28 cellular contexts compared by ENCODE assay signal in genomic region chr7:116153050-116153449, GRCh38. TPM values are rescaled to one million over a fixed set of nuclear protein-coding genes. Genes with fewer than 3 reads are reported as not detected.
A peak's percentile ranks its signal among the peaks of the same experiment; 100 is the strongest.
DNase-seq lines count a peak whose midpoint lies in the region; ATAC-seq and TF ChIP-seq lines count a peak whose summit lies in the region.
"Had no signal": no experiment of that assay in that cellular context is flagged by ENCODE, and none has a peak within 500 bp of the region (broad histone marks: within the 10 kb centered on the region; RNA-seq: fewer than 3 reads in every experiment).

No MANE protein-coding gene starts in this region.

- H3K4me1 ChIP-seq in smooth muscle cell (ENCODE audit: low read depth) (no peaks in the 10 kb centered on the region), hepatocyte (ENCODE audit: insufficient read depth) (no peaks in the 10 kb centered on the region)
- H3K4me1 ChIP-seq: Caco-2, lower lobe of right lung, psoas muscle, tibial artery, vagina had no signal

- H3K79me2 ChIP-seq in smooth muscle cell (ENCODE audit: low read depth): no peaks in the 10 kb centered on the region
- H3K79me2 ChIP-seq in hepatocyte: no peaks in the 10 kb centered on the region

- H3K9me3 ChIP-seq in smooth muscle cell (replicated peaks; ENCODE audit: low read depth) (no peaks in the 10 kb centered on the region), hepatocyte (ENCODE audit: low read depth) (no peaks in the 10 kb centered on the region)
- H3K9me3 ChIP-seq: Caco-2, lower lobe of right lung, psoas muscle, SK-N-SH, tibial artery, vagina had no signal

- H3K9me2 ChIP-seq in hepatocyte (replicated peaks; ENCODE audit: insufficient read depth): no peaks in the 10 kb centered on the region
- H3K9me2 ChIP-seq: SK-N-SH had no signal

- DNase-seq in LNCaP clone FGC (ENCODE audit: low read depth): peak; percentile 26
- no peak for DNase-seq in occipital lobe (lab: John Stamatoyannopoulos, UW)
- no peak for DNase-seq in smooth muscle cell (lab: John Stamatoyannopoulos, UW; ENCODE audit: unreplicated experiment)
- DNase-seq in stimulated activated CD4-positive, alpha-beta T cell treated with anti-CD3 and anti-CD28 coated beads, Interleukin-2, amount 100 ng/mL, for 48 hours: no peak
- DNase-seq in hepatocyte (ENCODE audit: low spot score): no peak
- DNase-seq: activated CD4-positive, alpha-beta T cell treated with anti-CD3 and anti-CD28 coated beads for 1 hour; activated CD8-positive, alpha-beta T cell treated with anti-CD3 and anti-CD28 coated beads, Interleukin-2, amount 10 ng/mL, durations not matched to agents 7 days and 5 days; activated naive CD4-positive, alpha-beta T cell treated with anti-CD3 and anti-CD28 coated beads, Interleukin-2, amount 50 U/mL, for 16 hours; brain microvascular endothelial cell; Caco-2; cerebellar nuclear complex; H7; hippocampal formation; lower lobe of right lung; naive thymus-derived CD8-positive, alpha-beta T cell; NCI-H1092 treated with DMSO at 0.1 percent for 48 hours; NCI-H187; NCI-H2171 treated with DMSO at 0.1 percent for 48 hours; NCI-H510A; psoas muscle; SK-N-SH; stimulated activated CD4-positive, alpha-beta T cell treated with anti-CD3 and anti-CD28 coated beads, Interleukin-4, amount 100 ng/mL, for 24 hours; tibial artery had no signal

- no peak overlapping the region for H3K4me3 ChIP-seq in LNCaP clone FGC (ENCODE audit: low read depth, low read length)
- no peak overlapping the region for H3K4me3 ChIP-seq in smooth muscle cell
- no peak overlapping the region for H3K4me3 ChIP-seq in hepatocyte
- H3K4me3 ChIP-seq: lower lobe of right lung, psoas muscle, tibial artery, vagina had no signal

- no peak overlapping the region for H3K9ac ChIP-seq in smooth muscle cell (ENCODE audit: low read depth)
- H3K9ac ChIP-seq: SK-N-SH had no signal

- no peak overlapping the region for H2AFZ ChIP-seq in smooth muscle cell (ENCODE audit: low read depth)
- no peak overlapping the region for H2AFZ ChIP-seq in hepatocyte

- TF ChIP-seq CTCF in LNCaP clone FGC (IDR thresholded peaks at IDR 0.05; ENCODE audit: control insufficient read depth, extremely low read depth, insufficient read depth): no peak
- TF ChIP-seq CTCF in VCaP (conservative IDR thresholded peaks at IDR 0.05): no peak
- TF ChIP-seq CTCF in smooth muscle cell (IDR thresholded peaks at IDR 0.05; ENCODE audit: borderline replicate concordance, insufficient read depth, poor library complexity, severe bottlenecking): no peak
- no peak for TF ChIP-seq CTCF in hepatocyte (IDR thresholded peaks at IDR 0.05; ENCODE audit: poor library complexity)

- peak; percentile 37 for ATAC-seq in GM19324 (IDR thresholded peaks at IDR 0.05; ENCODE audit: low FRiP score, unreplicated experiment)
- ATAC-seq: activated CD8-positive, alpha-beta T cell treated with anti-CD3 and anti-CD28 coated beads, Interleukin-2, amount 10 ng/mL, durations not matched to agents 7 days and 5 days; lower lobe of right lung; naive thymus-derived CD8-positive, alpha-beta T cell; psoas muscle; sciatic nerve had no signal

- H3K27ac ChIP-seq in VCaP (peak overlapping the region; percentile 30), smooth muscle cell (ENCODE audit: low read depth) (no peak overlapping the region), hepatocyte (no peak overlapping the region)
- H3K27ac ChIP-seq: brain microvascular endothelial cell, lower lobe of right lung, psoas muscle, tibial artery, vagina had no signal

- no peaks in the 10 kb centered on the region for H3K27me3 ChIP-seq in smooth muscle cell (ENCODE audit: low read depth)
- H3K27me3 ChIP-seq in hepatocyte: no peaks in the 10 kb centered on the region
- H3K27me3 ChIP-seq: brain microvascular endothelial cell, tibial artery, vagina had no signal

- H4K20me1 ChIP-seq in smooth muscle cell (ENCODE audit: low read depth) (no peaks in the 10 kb centered on the region), hepatocyte (ENCODE audit: insufficient read depth, poor library complexity, severe bottlenecking) (no peaks in the 10 kb centered on the region)

- no peaks in the 10 kb centered on the region for H3F3A ChIP-seq in smooth muscle cell (ENCODE audit: low read depth)

- WGBS in smooth muscle cell (ENCODE audit: low lambda C conversion rate): 82% methylated on average over 9 of the region's 9 CpGs
- WGBS in hepatocyte (ENCODE audit: low lambda C conversion rate, missing lambda C conversion rate): 94% methylated on average over 9 of the region's 9 CpGs

- no peaks in the 10 kb centered on the region for H3K36me3 ChIP-seq in smooth muscle cell (ENCODE audit: low read depth)
- no peaks in the 10 kb centered on the region for H3K36me3 ChIP-seq in hepatocyte (replicated peaks; ENCODE audit: insufficient read depth, low read depth)
- H3K36me3 ChIP-seq: brain microvascular endothelial cell, lower lobe of right lung, tibial artery, vagina had no signal

- H3K4me2 ChIP-seq in smooth muscle cell: no peak overlapping the region
- H3K4me2 ChIP-seq in hepatocyte: no peak overlapping the region
- H3K4me2 ChIP-seq: SK-N-SH had no signal

RNA-seq across cellular contexts. Expression of gene TES, which starts 57.3 kb away (rescaled TPM):
- 13.4 TPM for total RNA-seq in occipital lobe
- 149 and 167 TPM in 2 replicates for total RNA-seq in smooth muscle cell
- polyA plus RNA-seq in smooth muscle cell: 74.6 and 107 TPM in 2 replicates
- total RNA-seq in hepatocyte: 122 and 129 TPM in 2 replicates
- polyA plus RNA-seq in hepatocyte: 75.2 and 83.2 TPM in 2 replicates
- total RNA-seq: OCI-LY7 had no signal
